1 cellular context compared by ENCODE assay signal in the genomic region with DNA sequence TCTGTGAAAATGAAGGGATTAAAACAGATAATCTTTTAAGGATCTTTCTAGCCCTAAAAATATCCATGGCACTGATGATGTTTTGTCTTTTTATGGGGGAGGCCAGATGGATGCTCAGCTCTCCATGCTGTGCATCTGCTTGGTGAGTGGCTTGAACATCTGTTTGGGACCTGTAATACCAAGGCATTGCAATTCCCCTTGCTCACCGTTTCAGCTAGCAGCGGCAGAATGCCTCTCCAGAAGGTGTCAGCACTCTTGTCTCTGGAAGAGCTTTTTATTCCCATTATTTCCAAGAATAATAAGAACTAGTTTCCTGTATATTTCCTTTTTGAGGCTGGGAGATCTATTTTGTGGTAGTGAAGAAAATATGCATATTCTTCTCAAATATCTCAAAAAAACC.
TF ChIP-seq lines count a peak whose summit lies in the region.

No MANE protein-coding gene starts in this region.

TF ChIP-seq in GM23338, 12 proteins besides CTCF, POLR2A, EP300 and RAD21 (continued from another document):
- TF ChIP-seq, protein P1, sequence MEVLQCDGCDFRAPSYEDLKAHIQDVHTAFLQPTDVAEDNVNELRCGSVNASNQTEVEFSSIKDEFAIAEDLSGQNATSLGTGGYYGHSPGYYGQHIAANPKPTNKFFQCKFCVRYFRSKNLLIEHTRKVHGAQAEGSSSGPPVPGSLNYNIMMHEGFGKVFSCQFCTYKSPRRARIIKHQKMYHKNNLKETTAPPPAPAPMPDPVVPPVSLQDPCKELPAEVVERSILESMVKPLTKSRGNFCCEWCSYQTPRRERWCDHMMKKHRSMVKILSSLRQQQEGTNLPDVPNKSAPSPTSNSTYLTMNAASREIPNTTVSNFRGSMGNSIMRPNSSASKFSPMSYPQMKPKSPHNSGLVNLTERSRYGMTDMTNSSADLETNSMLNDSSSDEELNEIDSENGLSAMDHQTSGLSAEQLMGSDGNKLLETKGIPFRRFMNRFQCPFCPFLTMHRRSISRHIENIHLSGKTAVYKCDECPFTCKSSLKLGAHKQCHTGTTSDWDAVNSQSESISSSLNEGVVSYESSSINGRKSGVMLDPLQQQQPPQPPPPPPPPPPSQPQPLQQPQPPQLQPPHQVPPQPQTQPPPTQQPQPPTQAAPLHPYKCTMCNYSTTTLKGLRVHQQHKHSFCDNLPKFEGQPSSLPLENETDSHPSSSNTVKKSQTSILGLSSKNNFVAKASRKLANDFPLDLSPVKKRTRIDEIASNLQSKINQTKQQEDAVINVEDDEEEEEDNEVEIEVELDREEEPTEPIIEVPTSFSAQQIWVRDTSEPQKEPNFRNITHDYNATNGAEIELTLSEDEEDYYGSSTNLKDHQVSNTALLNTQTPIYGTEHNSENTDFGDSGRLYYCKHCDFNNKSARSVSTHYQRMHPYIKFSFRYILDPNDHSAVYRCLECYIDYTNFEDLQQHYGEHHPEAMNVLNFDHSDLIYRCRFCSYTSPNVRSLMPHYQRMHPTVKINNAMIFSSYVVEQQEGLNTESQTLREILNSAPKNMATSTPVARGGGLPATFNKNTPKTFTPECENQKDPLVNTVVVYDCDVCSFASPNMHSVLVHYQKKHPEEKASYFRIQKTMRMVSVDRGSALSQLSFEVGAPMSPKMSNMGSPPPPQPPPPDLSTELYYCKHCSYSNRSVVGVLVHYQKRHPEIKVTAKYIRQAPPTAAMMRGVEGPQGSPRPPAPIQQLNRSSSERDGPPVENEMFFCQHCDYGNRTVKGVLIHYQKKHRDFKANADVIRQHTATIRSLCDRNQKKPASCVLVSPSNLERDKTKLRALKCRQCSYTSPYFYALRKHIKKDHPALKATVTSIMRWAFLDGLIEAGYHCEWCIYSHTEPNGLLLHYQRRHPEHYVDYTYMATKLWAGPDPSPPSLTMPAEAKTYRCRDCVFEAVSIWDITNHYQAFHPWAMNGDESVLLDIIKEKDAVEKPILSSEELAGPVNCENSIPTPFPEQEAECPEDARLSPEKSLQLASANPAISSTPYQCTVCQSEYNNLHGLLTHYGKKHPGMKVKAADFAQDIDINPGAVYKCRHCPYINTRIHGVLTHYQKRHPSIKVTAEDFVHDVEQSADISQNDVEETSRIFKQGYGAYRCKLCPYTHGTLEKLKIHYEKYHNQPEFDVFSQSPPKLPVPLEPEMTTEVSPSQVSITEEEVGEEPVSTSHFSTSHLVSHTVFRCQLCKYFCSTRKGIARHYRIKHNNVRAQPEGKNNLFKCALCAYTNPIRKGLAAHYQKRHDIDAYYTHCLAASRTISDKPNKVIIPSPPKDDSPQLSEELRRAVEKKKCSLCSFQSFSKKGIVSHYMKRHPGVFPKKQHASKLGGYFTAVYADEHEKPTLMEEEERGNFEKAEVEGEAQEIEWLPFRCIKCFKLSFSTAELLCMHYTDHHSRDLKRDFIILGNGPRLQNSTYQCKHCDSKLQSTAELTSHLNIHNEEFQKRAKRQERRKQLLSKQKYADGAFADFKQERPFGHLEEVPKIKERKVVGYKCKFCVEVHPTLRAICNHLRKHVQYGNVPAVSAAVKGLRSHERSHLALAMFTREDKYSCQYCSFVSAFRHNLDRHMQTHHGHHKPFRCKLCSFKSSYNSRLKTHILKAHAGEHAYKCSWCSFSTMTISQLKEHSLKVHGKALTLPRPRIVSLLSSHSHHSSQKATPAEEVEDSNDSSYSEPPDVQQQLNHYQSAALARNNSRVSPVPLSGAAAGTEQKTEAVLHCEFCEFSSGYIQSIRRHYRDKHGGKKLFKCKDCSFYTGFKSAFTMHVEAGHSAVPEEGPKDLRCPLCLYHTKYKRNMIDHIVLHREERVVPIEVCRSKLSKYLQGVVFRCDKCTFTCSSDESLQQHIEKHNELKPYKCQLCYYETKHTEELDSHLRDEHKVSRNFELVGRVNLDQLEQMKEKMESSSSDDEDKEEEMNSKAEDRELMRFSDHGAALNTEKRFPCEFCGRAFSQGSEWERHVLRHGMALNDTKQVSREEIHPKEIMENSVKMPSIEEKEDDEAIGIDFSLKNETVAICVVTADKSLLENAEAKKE (CRISPR knock-in tag; IDR thresholded peaks at IDR 0.05), result no peak
- TF ChIP-seq STAT1 (IDR thresholded peaks at IDR 0.05; ENCODE audit: unreplicated experiment) (no peak), ZNF114 (CRISPR knock-in tag; IDR thresholded peaks at IDR 0.05) (no peak), JUNB (IDR thresholded peaks at IDR 0.05; ENCODE audit: unreplicated experiment) (no peak), EZH2phosphoT487 (IDR thresholded peaks at IDR 0.05; ENCODE audit: unreplicated experiment) (no peak), NANOG (IDR thresholded peaks at IDR 0.05; ENCODE audit: borderline replicate concordance) (no peak), CREB1 (CRISPR knock-in tag; IDR thresholded peaks at IDR 0.05; ENCODE audit: low read depth) (no peak)
- TF ChIP-seq, protein P2, sequence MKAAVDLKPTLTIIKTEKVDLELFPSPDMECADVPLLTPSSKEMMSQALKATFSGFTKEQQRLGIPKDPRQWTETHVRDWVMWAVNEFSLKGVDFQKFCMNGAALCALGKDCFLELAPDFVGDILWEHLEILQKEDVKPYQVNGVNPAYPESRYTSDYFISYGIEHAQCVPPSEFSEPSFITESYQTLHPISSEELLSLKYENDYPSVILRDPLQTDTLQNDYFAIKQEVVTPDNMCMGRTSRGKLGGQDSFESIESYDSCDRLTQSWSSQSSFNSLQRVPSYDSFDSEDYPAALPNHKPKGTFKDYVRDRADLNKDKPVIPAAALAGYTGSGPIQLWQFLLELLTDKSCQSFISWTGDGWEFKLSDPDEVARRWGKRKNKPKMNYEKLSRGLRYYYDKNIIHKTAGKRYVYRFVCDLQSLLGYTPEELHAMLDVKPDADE (IDR thresholded peaks at IDR 0.05), result no peak
